In the genomic region with DNA sequence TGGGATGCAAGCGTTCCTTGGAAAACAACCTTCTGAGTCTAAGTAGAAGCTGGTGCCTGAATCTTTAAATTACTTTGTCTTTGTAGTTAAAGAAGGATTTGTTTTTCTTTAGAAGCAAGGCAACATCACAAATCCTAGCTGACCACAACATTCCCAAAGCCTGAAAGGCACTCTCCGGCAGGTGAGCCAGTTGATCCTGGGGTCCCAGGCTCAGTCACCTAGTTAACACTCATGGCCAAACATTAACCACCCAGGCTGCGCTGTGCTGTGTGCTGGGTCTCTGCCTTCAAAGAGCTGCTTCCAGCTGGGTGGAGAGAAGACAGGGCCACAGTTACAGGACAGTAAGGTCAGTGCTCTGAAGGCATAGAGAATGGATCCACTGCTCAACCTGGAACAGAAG, we compare ENCODE assay signal across 21 cellular contexts.
A peak's percentile ranks its signal among the peaks of the same experiment; 100 is the strongest.
DNase-seq lines count a peak whose midpoint lies in the region; TF ChIP-seq lines count a peak whose summit lies in the region.
"Had no signal": no experiment of that assay in that cellular context is flagged by ENCODE, and none has a peak within 500 bp of the region (broad histone marks: within the 10 kb centered on the region; RNA-seq: fewer than 3 reads in every experiment).

No MANE protein-coding gene starts in this region.

- H3K27me3 Mint-ChIP-seq in nephron progenitor cell (ENCODE audit: low read depth, poor library complexity), result no peaks in the 10 kb centered on the region
- H3K27me3 Mint-ChIP-seq in activated T-cell treated with anti-CD3 and anti-CD28 coated beads, Interleukin-2, amount 50 U/mL, for 24 hours, result no peaks in the 10 kb centered on the region
- no peaks in the 10 kb centered on the region for H3K27me3 Mint-ChIP-seq in chondrocyte (ENCODE audit: low read depth)
- H3K27me3 Mint-ChIP-seq: CD4-positive, alpha-beta T cell; CD8-positive, alpha-beta memory T cell had no signal

- H3K9me3 Mint-ChIP-seq in nephron progenitor cell (no peaks in the 10 kb centered on the region), chondrocyte (ENCODE audit: low read depth) (peaks cover 3% of the 10 kb centered on the region)
- peaks cover under 1% of the 10 kb centered on the region for H3K9me3 Mint-ChIP-seq in activated T-cell treated with anti-CD3 and anti-CD28 coated beads, Interleukin-2, amount 50 U/mL, for 24 hours
- H3K9me3 Mint-ChIP-seq: CD4-positive, alpha-beta T cell; CD8-positive, alpha-beta memory T cell; HFFc6 had no signal

- H3K4me1 Mint-ChIP-seq in nephron progenitor cell, result peaks cover 14% of the 10 kb centered on the region
- peaks cover 8% of the 10 kb centered on the region for H3K4me1 Mint-ChIP-seq in activated T-cell treated with anti-CD3 and anti-CD28 coated beads, Interleukin-2, amount 50 U/mL, for 24 hours (ENCODE audit: low read depth)
- H3K4me1 Mint-ChIP-seq in chondrocyte (ENCODE audit: low read depth), result no peaks in the 10 kb centered on the region

- peak; percentile 75 for DNase-seq in kidney tubule cell (ENCODE audit: low spot score)
- DNase-seq in nephron progenitor cell, result no peak
- DNase-seq in renal cortical epithelial cell (ENCODE audit: low read depth), result peak; percentile 77
- no peak for DNase-seq in activated T-cell treated with anti-CD3 and anti-CD28 coated beads, Interleukin-2, amount 50 U/mL, for 24 hours
- no peak for DNase-seq in T-helper 2 cell
- no peak for DNase-seq in stimulated activated CD4-positive, alpha-beta T cell treated with anti-CD3 and anti-CD28 coated beads, Interleukin-1b, Interleukin-23, amount 100 ng/mL, for 48 hours
- no peak for DNase-seq in chondrocyte (ENCODE audit: low spot score)
- DNase-seq: 8988T; ACHN; AML-193; BE2C; CD4-positive, alpha-beta T cell; CD8-positive, alpha-beta memory T cell; DMS53; DMS79 treated with DMSO at 0.1 percent for 48 hours; GOT3; HFFc6 had no signal

- peak overlapping the region; percentile 50 for H3K27ac Mint-ChIP-seq in nephron progenitor cell
- H3K27ac Mint-ChIP-seq in activated T-cell treated with anti-CD3 and anti-CD28 coated beads, Interleukin-2, amount 50 U/mL, for 24 hours, result no peak overlapping the region
- no peak overlapping the region for H3K27ac Mint-ChIP-seq in chondrocyte (ENCODE audit: unreplicated experiment)
- H3K27ac Mint-ChIP-seq: CD4-positive, alpha-beta T cell; HFFc6 had no signal

- TF ChIP-seq CTCF in nephron progenitor cell (IDR thresholded peaks at IDR 0.05) (no peak), chondrocyte (IDR thresholded peaks at IDR 0.05) (no peak)

- H3K4me3 Mint-ChIP-seq in nephron progenitor cell (no peak overlapping the region), chondrocyte (ENCODE audit: unreplicated experiment) (no peak overlapping the region)
- H3K4me3 Mint-ChIP-seq in activated T-cell treated with anti-CD3 and anti-CD28 coated beads, Interleukin-2, amount 50 U/mL, for 24 hours, result no peak overlapping the region
- H3K4me3 Mint-ChIP-seq: CD14-positive monocyte; CD4-positive, alpha-beta T cell; CD8-positive, alpha-beta memory T cell; HFFc6 had no signal

- H3K36me3 Mint-ChIP-seq in nephron progenitor cell (ENCODE audit: low read depth) (no peaks in the 10 kb centered on the region), chondrocyte (ENCODE audit: low read depth) (peaks cover 2% of the 10 kb centered on the region)
- no peaks in the 10 kb centered on the region for H3K36me3 Mint-ChIP-seq in activated T-cell treated with anti-CD3 and anti-CD28 coated beads, Interleukin-2, amount 50 U/mL, for 24 hours (ENCODE audit: low read depth)
- H3K36me3 Mint-ChIP-seq: CD14-positive monocyte had no signal

- H3K27ac ChIP-seq in cingulate gyrus (ENCODE audit: low read depth, low read length), result peak overlapping the region; percentile 43
- H3K27ac ChIP-seq: A549; BLaER1 treated with 17β-estradiol and CSF1 and Interleukin-3, amounts not matched to agents 10 nM and 100 nM had no signal

Comparison
In these comparisons a context has a peak if more than half of its experiments do, and no peak if none do; other contexts are left out.
1. DNase-seq: peak in kidney tubule cell (single experiment) and renal cortical epithelial cell (single experiment); none in nephron progenitor cell (single experiment), activated T-cell treated with anti-CD3 and anti-CD28 coated beads, Interleukin-2, amount 50 U/mL, for 24 hours (single experiment), T-helper 2 cell (0 of 5), stimulated activated CD4-positive, alpha-beta T cell treated with anti-CD3 and anti-CD28 coated beads, Interleukin-1b, Interleukin-23, amount 100 ng/mL, for 48 hours (single experiment) and chondrocyte (single experiment).